ENCODE assay signal across 18 cellular contexts in the genomic region with DNA sequence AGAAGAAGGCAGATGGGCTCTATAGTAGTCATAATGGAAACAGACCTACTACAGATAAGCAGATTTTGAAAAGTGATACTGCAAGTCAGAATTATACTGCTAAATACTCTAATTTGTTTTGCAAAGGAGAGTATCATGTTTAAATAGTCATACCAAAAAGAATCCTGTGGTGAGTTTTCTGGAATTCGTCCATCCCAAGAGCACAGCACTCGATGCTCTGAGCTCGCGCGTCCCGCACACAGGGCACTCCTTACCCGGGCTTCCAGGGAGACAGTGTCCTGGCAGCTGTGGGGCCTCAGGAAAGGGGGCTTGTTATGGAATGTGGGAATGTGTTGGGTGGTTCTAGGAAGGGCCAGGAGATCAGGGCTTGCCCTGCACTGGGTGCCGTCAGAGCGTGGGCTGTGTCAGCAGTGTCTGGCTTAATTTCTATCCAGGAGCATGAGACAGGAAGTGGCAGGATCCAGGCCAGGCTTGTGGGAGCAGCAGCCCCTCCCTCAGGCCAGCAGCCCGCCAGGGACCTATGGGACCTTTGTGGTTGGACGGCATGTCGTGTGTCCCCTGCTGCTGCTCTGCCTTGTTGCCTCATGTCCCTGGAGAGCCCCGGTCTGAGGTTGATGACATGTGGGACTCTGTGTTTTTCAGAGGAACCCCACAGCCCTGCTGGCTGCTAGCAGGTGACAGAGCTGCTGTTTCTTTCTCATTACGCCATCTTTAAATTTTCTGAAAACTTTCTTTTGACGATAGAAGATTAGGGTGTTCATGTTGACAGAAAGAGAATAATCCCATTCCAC.
DNase-seq lines count a peak whose midpoint lies in the region; FAIRE-seq and TF ChIP-seq lines count a peak whose summit lies in the region.
"Had no signal": no experiment of that assay in that cellular context is flagged by ENCODE, and none has a peak within 500 bp of the region (broad histone marks: within the 10 kb centered on the region; RNA-seq: fewer than 3 reads in every experiment).

No MANE protein-coding gene starts in this region.

- H3K4me1 ChIP-seq in astrocyte (ENCODE audit: insufficient read depth, low read length) = no peaks in the 10 kb centered on the region
- peaks cover 8% of the 10 kb centered on the region for H3K4me1 ChIP-seq in mesenchymal stem cell (ENCODE audit: control insufficient read depth, insufficient read depth, low read depth, low read length)
- peaks cover 0 to 13% (median 0%) of the 10 kb centered on the region in 4 donors for H3K4me1 ChIP-seq in tibial nerve
- H3K4me1 ChIP-seq: parathyroid adenoma had no signal

- no peak for TF ChIP-seq EP300 in tibial nerve (IDR thresholded peaks at IDR 0.05)

- no peak overlapping the region for H2BK5ac ChIP-seq in mesenchymal stem cell (ENCODE audit: low read depth, low read length, poor library complexity, severe bottlenecking)

- H2BK15ac ChIP-seq in mesenchymal stem cell (ENCODE audit: low read depth, poor library complexity, severe bottlenecking) = no peak overlapping the region

- no peaks in the 10 kb centered on the region for H4K20me1 ChIP-seq in astrocyte (ENCODE audit: insufficient read depth, low read length)

- peak; percentile 31 for DNase-seq in AG08396 (ENCODE audit: low spot score)
- peak; percentile 4 for DNase-seq in GM13977 (ENCODE audit: low spot score)
- no peak for DNase-seq in astrocyte (ENCODE audit: low read depth)
- DNase-seq in mesenchymal stem cell = no peak
- DNase-seq in tibial nerve (ENCODE audit: low spot score in 2 of 2) = no peak
- no peak for DNase-seq in mesenteric fat pad (ENCODE audit: low spot score)
- DNase-seq in kidney glomerular epithelial cell (lab: John Stamatoyannopoulos, UW) = no peak
- no peak for DNase-seq in Calu3
- DNase-seq: activated CD4-positive, alpha-beta T cell treated with anti-CD3 and anti-CD28 coated beads for 36 hours; activated CD8-positive, alpha-beta memory T cell treated with anti-CD3 and anti-CD28 coated beads, Interleukin-2, amount 50 U/mL, for 48 hours; activated naive CD4-positive, alpha-beta T cell; HCEC 1CT; left colon; NCI-H187 treated with DMSO at 0.1 percent for 48 hours; NCI-H524; T-helper 9 cell had no signal

- no peaks in the 10 kb centered on the region for H3K79me2 ChIP-seq in astrocyte (ENCODE audit: insufficient read depth, low read length)
- H3K79me2 ChIP-seq: parathyroid adenoma had no signal

- H3K4me1 Mint-ChIP-seq in astrocyte (ENCODE audit: low read depth, unreplicated experiment) (peaks cover 4% of the 10 kb centered on the region), Calu3 (ENCODE audit: low read depth, unreplicated experiment) (no peaks in the 10 kb centered on the region)
- H3K4me1 Mint-ChIP-seq: activated CD4-positive, alpha-beta T cell treated with anti-CD3 and anti-CD28 coated beads for 36 hours had no signal

- no peak for TF ChIP-seq POLR2A in tibial nerve (IDR thresholded peaks at IDR 0.05)

- in situ Hi-C loops in GM13977 (cut with MboI; ENCODE audit: low pct_unique_long_range_greater_than_20kb, low sequenced_read_pairs, unreplicated experiment) = no loop called here

- H3K27me3 Mint-ChIP-seq in astrocyte (ENCODE audit: low read depth, unreplicated experiment) = peaks cover 7% of the 10 kb centered on the region
- H3K27me3 Mint-ChIP-seq in Calu3 (ENCODE audit: unreplicated experiment) = no peaks in the 10 kb centered on the region
- H3K27me3 Mint-ChIP-seq: activated CD4-positive, alpha-beta T cell treated with anti-CD3 and anti-CD28 coated beads for 36 hours had no signal

- no peak overlapping the region for H2AFZ ChIP-seq in astrocyte (ENCODE audit: low read depth, low read length)
- H2AFZ ChIP-seq in mesenchymal stem cell (ENCODE audit: low read depth, low read length) = no peak overlapping the region
- H2AFZ ChIP-seq: parathyroid adenoma had no signal

- CTCF ChIA-PET in Calu3 (lab: Charles Lee) = no interaction called here

- FAIRE-seq in astrocyte (lab: Jason Lieb, UNC) = no peak
- FAIRE-seq: bronchial epithelial cell had no signal

- H3K9ac ChIP-seq in astrocyte (ENCODE audit: low read length) (peak overlapping the region; percentile 48), mesenchymal stem cell (ENCODE audit: low read length) (no peak overlapping the region)
- H3K9ac ChIP-seq: parathyroid adenoma had no signal

- intact Hi-C loops in Calu3 (cut with micrococcal nuclease; ENCODE audit: unreplicated experiment) = no loop called here

- H3K4me3 ChIP-seq in astrocyte (ENCODE audit: insufficient read depth, low read depth, low read length) (no peak overlapping the region), mesenchymal stem cell (ENCODE audit: insufficient read depth in 1 of 2, low read depth in 1 of 2, low read length in 2 of 2) (no peak overlapping the region), tibial nerve (no peak overlapping the region)

- no peak overlapping the region for H4K8ac ChIP-seq in mesenchymal stem cell (ENCODE audit: low read length)

- no peak overlapping the region for H2AK5ac ChIP-seq in mesenchymal stem cell (ENCODE audit: low read length, severe bottlenecking)

- no peak overlapping the region for H3K18ac ChIP-seq in mesenchymal stem cell (ENCODE audit: low read depth in 1 of 2, low read length in 2 of 2)

- no TSS peak for BruUV-seq in Calu3 (replicated peaks; lab: Mats Ljungman, UMichigan)

- TF ChIP-seq CTCF in GM13977 (IDR thresholded peaks at IDR 0.05; ENCODE audit: extremely low read depth, insufficient read depth, missing control alignments) = no peak
- TF ChIP-seq CTCF in astrocyte (IDR thresholded peaks at IDR 0.05; ENCODE audit: insufficient read depth, low read depth, low read length) = no peak
- no peak for TF ChIP-seq CTCF in tibial nerve (IDR thresholded peaks at IDR 0.05)
- no peak for TF ChIP-seq CTCF in Calu3 (IDR thresholded peaks at IDR 0.05; ENCODE audit: unreplicated experiment)

- no peak overlapping the region for H3K23ac ChIP-seq in mesenchymal stem cell (ENCODE audit: low read length in 2 of 2)

- H4K91ac ChIP-seq in mesenchymal stem cell (ENCODE audit: low read length) = no peak overlapping the region

- no peak overlapping the region for H2BK120ac ChIP-seq in mesenchymal stem cell (ENCODE audit: low read depth, low read length)

- H3K27ac ChIP-seq in astrocyte (ENCODE audit: low read depth, low read length) (peak overlapping the region; percentile 47), mesenchymal stem cell (ENCODE audit: low read length, poor library complexity, severe bottlenecking) (no peak overlapping the region), tibial nerve (no peak overlapping the region)
- H3K27ac ChIP-seq: parathyroid adenoma had no signal

- no peak overlapping the region for H3K14ac ChIP-seq in mesenchymal stem cell (ENCODE audit: low read length in 2 of 2)

- H3K4ac ChIP-seq in mesenchymal stem cell (ENCODE audit: low read depth in 1 of 2, low read length in 2 of 2) = no peak overlapping the region

- H3K9me3 ChIP-seq in astrocyte (ENCODE audit: insufficient read depth, low read depth, low read length) = peaks cover 5% of the 10 kb centered on the region
- no peaks in the 10 kb centered on the region for H3K9me3 ChIP-seq in mesenchymal stem cell (ENCODE audit: control insufficient read depth, low read length)
- no peaks in the 10 kb centered on the region for H3K9me3 ChIP-seq in tibial nerve

- H3K36me3 Mint-ChIP-seq in astrocyte (ENCODE audit: low read depth, unreplicated experiment) = peaks cover 5% of the 10 kb centered on the region
- peaks cover 6% of the 10 kb centered on the region for H3K36me3 Mint-ChIP-seq in Calu3 (ENCODE audit: insufficient read depth, unreplicated experiment)

- H3K27me3 ChIP-seq in astrocyte (ENCODE audit: insufficient read depth, low read length) (no peaks in the 10 kb centered on the region), mesenchymal stem cell (ENCODE audit: control insufficient read depth in 1 of 2, insufficient read depth in 1 of 2, low read length in 2 of 2) (no peaks in the 10 kb centered on the region), tibial nerve (no peaks in the 10 kb centered on the region)

- no peak overlapping the region for H2BK12ac ChIP-seq in mesenchymal stem cell (ENCODE audit: low read length in 2 of 2)

- H3K36me3 ChIP-seq in astrocyte (ENCODE audit: insufficient read depth, low read length) (no peaks in the 10 kb centered on the region), mesenchymal stem cell (ENCODE audit: control insufficient read depth in 1 of 2, insufficient read depth in 2 of 2, low read depth in 1 of 2, low read length in 2 of 2) (no peaks in the 10 kb centered on the region), tibial nerve (no peaks in the 10 kb centered on the region)

- H3K4me3 Mint-ChIP-seq in astrocyte (ENCODE audit: unreplicated experiment) (no peak overlapping the region), Calu3 (ENCODE audit: low read depth, unreplicated experiment) (no peak overlapping the region)
- H3K4me3 Mint-ChIP-seq: activated CD4-positive, alpha-beta T cell treated with anti-CD3 and anti-CD28 coated beads for 36 hours had no signal

- H3K27ac Mint-ChIP-seq in astrocyte (ENCODE audit: unreplicated experiment) = peak overlapping the region; percentile 34
- H3K27ac Mint-ChIP-seq in Calu3 (ENCODE audit: unreplicated experiment) = no peak overlapping the region
- H3K27ac Mint-ChIP-seq: activated CD4-positive, alpha-beta T cell treated with anti-CD3 and anti-CD28 coated beads for 36 hours had no signal

- 77% methylated on average over 14 of the region's 15 CpGs for WGBS in mesenchymal stem cell
- 33 to 44% methylated on average over 15 of the region's 15 CpGs for WGBS in tibial nerve, 2 donors

- H3K4me2 ChIP-seq in astrocyte (ENCODE audit: low read length) = peak overlapping the region; percentile 50
- H3K4me2 ChIP-seq in mesenchymal stem cell (ENCODE audit: low read length, poor library complexity, severe bottlenecking) = peak overlapping the region; percentile 69

- H3K9me3 Mint-ChIP-seq in astrocyte (ENCODE audit: unreplicated experiment) (peaks cover 1% of the 10 kb centered on the region), Calu3 (ENCODE audit: low read depth, unreplicated experiment) (peaks cover 19% of the 10 kb centered on the region)

- H3K79me1 ChIP-seq in mesenchymal stem cell (replicated peaks; ENCODE audit: low read length, poor library complexity, severe bottlenecking) = no peaks in the 10 kb centered on the region

Comparison
In these comparisons a context has a peak if more than half of its experiments do, and no peak if none do; other contexts are left out.
1. DNase-seq: peak in AG08396 (single experiment) and GM13977 (single experiment); none in astrocyte (single experiment), mesenchymal stem cell (single experiment), tibial nerve (0 of 2), mesenteric fat pad (single experiment), kidney glomerular epithelial cell (single experiment) and Calu3 (single experiment).